15 cellular contexts compared by ENCODE assay signal in genomic region chr1:8866173-8866791, GRCh38. TPM values are rescaled to one million over a fixed set of nuclear protein-coding genes. Genes with fewer than 3 reads are reported as not detected.
DNase-seq lines count a peak whose midpoint lies in the region; ATAC-seq, FAIRE-seq and TF ChIP-seq lines count a peak whose summit lies in the region.
"Had no signal": no experiment of that assay in that cellular context is flagged by ENCODE, and none has a peak within 500 bp of the region (broad histone marks: within the 10 kb centered on the region; RNA-seq: fewer than 3 reads in every experiment).

No MANE protein-coding gene starts in this region.

- intact Hi-C loops in HepG2 (cut with micrococcal nuclease; ENCODE audit: unreplicated experiment) (no loop called here), right lobe of liver (cut with DNase I) (no loop called here)

- no TSS peak for BruUV-seq in HepG2 (replicated peaks; lab: Mats Ljungman, UMichigan)

- TF ChIP-seq EP300 in HepG2 (IDR thresholded peaks at IDR 0.05; ENCODE audit: low read depth in 2 of 2, low read length in 2 of 2) (no peak), HepG2 (CRISPR knock-in tag; IDR thresholded peaks at IDR 0.05; ENCODE audit: borderline replicate concordance) (no peak)

- no peak for TF ChIP-seq RAD21 in HepG2 (CRISPR knock-in tag; IDR thresholded peaks at IDR 0.05)

- peak overlapping the region; percentile 10 for H3K27ac Mint-ChIP-seq in astrocyte (ENCODE audit: unreplicated experiment)
- peak overlapping the region; percentile 56 for H3K27ac Mint-ChIP-seq in stimulated activated naive B cell treated with anti-CD40 and anti-IgM and Interleukin-4, amounts not matched to agents 10 μg/mL and 1 μg/mL and 100 μg/mL, for 72 hours
- H3K27ac Mint-ChIP-seq: B cell had no signal

- peaks cover 95% of the 10 kb centered on the region for H3K4me1 ChIP-seq in HepG2 (ENCODE audit: insufficient read depth, low read length)
- peaks cover 0 to 35% (median 12%) of the 10 kb centered on the region in 4 donors for H3K4me1 ChIP-seq in right lobe of liver
- peaks cover 24% of the 10 kb centered on the region for H3K4me1 ChIP-seq in astrocyte (ENCODE audit: insufficient read depth, low read length)

- CTCF ChIA-PET in HepG2 (lab: Yijun Ruan, JAX; ENCODE audit: low intra/inter-chr PET ratio, low total read pairs) = no interaction called here

- FAIRE-seq in HepG2 (lab: Jason Lieb, UNC) (no peak), astrocyte (lab: Jason Lieb, UNC) (no peak)

- H3K36me3 Mint-ChIP-seq in astrocyte (ENCODE audit: low read depth, unreplicated experiment) = peaks cover 39% of the 10 kb centered on the region
- H3K36me3 Mint-ChIP-seq in stimulated activated naive B cell treated with anti-CD40 and anti-IgM and Interleukin-4, amounts not matched to agents 10 μg/mL and 1 μg/mL and 100 μg/mL, for 72 hours = peaks cover 56 to 72% of the 10 kb centered on the region in 2 donors

- POLR2A ChIA-PET in HepG2 (lab: Yijun Ruan, JAX) = interaction anchor here (1.3 to 13.6 kb wide), 3 partner anchors 8 to 18 kb away, joined by 4 to 116 read pairs (median 43); partner anchors contain the start of gene ENO1

- H3K4me3 ChIP-seq in HepG2 (replicated peaks in 1 of 3; ENCODE audit: insufficient read depth in 1 of 3, low read depth in 2 of 3, low read length in 3 of 3) = no peak overlapping the region
- H3K4me3 ChIP-seq in right lobe of liver = no peak overlapping the region
- H3K4me3 ChIP-seq in astrocyte (ENCODE audit: insufficient read depth, low read depth, low read length) = no peak overlapping the region

- H3K4me3 Mint-ChIP-seq in astrocyte (ENCODE audit: unreplicated experiment) = no peak overlapping the region
- H3K4me3 Mint-ChIP-seq in stimulated activated naive B cell treated with anti-CD40 and anti-IgM and Interleukin-4, amounts not matched to agents 10 μg/mL and 1 μg/mL and 100 μg/mL, for 72 hours = no peak overlapping the region
- H3K4me3 Mint-ChIP-seq: B cell, IgD-negative memory B cell had no signal

- peaks cover 48% of the 10 kb centered on the region for H3K4me1 Mint-ChIP-seq in astrocyte (ENCODE audit: low read depth, unreplicated experiment)
- H3K4me1 Mint-ChIP-seq in stimulated activated naive B cell treated with anti-CD40 and anti-IgM and Interleukin-4, amounts not matched to agents 10 μg/mL and 1 μg/mL and 100 μg/mL, for 72 hours = peaks cover 21 to 50% of the 10 kb centered on the region in 2 donors

- no peaks in the 10 kb centered on the region for H3K9me3 ChIP-seq in HepG2 (ENCODE audit: low read length)
- H3K9me3 ChIP-seq in right lobe of liver = no peaks in the 10 kb centered on the region
- no peaks in the 10 kb centered on the region for H3K9me3 ChIP-seq in astrocyte (ENCODE audit: insufficient read depth, low read depth, low read length)

- no peak overlapping the region for H2AFZ ChIP-seq in HepG2 (ENCODE audit: low read length)
- no peak overlapping the region for H2AFZ ChIP-seq in astrocyte (ENCODE audit: low read depth, low read length)

- H4K20me1 ChIP-seq in HepG2 (ENCODE audit: insufficient read depth, low read length) = peaks cover 96% of the 10 kb centered on the region
- H4K20me1 ChIP-seq in astrocyte (ENCODE audit: insufficient read depth, low read length) = peaks cover 95% of the 10 kb centered on the region

- H3K9ac ChIP-seq in HepG2 (ENCODE audit: insufficient read depth, low read depth, low read length) (no peak overlapping the region), astrocyte (ENCODE audit: low read length) (no peak overlapping the region)

- H3K27ac ChIP-seq in HepG2 (ENCODE audit: extremely low read length, insufficient read depth, low read length) = no peak overlapping the region
- no peak overlapping the region for H3K27ac ChIP-seq in right lobe of liver
- no peak overlapping the region for H3K27ac ChIP-seq in astrocyte (ENCODE audit: low read depth, low read length)

- ATAC-seq in HepG2 (no peak), right lobe of liver (no peak), GM18519 (IDR thresholded peaks at IDR 0.05; ENCODE audit: low FRiP score, unreplicated experiment) (no peak)
- no peak for ATAC-seq in stimulated activated naive B cell treated with anti-CD40 and anti-IgM and Interleukin-4, amounts not matched to agents 10 μg/mL and 1 μg/mL and 100 μg/mL, for 72 hours (replicated peaks)

- TF ChIP-seq CTCF in HepG2 (CRISPR knock-in tag; IDR thresholded peaks at IDR 0.05) (no peak), right lobe of liver (IDR thresholded peaks at IDR 0.05) (no peak), astrocyte (IDR thresholded peaks at IDR 0.05; ENCODE audit: insufficient read depth, low read depth, low read length) (no peak)

- in situ Hi-C loops in HepG2 (cut with HindIII; ENCODE audit: extremely low pct_ligation_motif_present, low pct_unique_long_range_greater_than_20kb) = no loop called here

- 97% methylated on average over 7 of the region's 10 CpGs for WGBS in HepG2 (ENCODE audit: low lambda C conversion rate)
- 89% methylated on average over 3 of the region's 10 CpGs for WGBS in right lobe of liver (ENCODE audit: insufficient coverage, low coverage, low lambda C conversion rate, missing lambda C conversion rate)

- DNase-seq in HepG2 (ENCODE audit: low spot score) = no peak
- DNase-seq in right lobe of liver = no peak
- peak; percentile 59 for DNase-seq in M059J (ENCODE audit: low read depth)
- no peak for DNase-seq in astrocyte (ENCODE audit: low read depth)
- DNase-seq in stimulated activated naive B cell treated with anti-CD40 and anti-IgM and Interleukin-4, amounts not matched to agents 10 μg/mL and 1 μg/mL and 100 μg/mL, for 72 hours = no peak
- DNase-seq in COLO829 (ENCODE audit: low spot score) = no peak
- no peak for DNase-seq in mucosa of gallbladder (ENCODE audit: low spot score)
- DNase-seq: glutamatergic neuron, islet precursor cell, NCI-H1105, NCI-H2171, T-helper 9 cell had no signal

- H3K4me2 ChIP-seq in HepG2 (ENCODE audit: low read depth, low read length) = no peak overlapping the region
- no peak overlapping the region for H3K4me2 ChIP-seq in astrocyte (ENCODE audit: low read length)

- no peaks in the 10 kb centered on the region for H3K27me3 Mint-ChIP-seq in astrocyte (ENCODE audit: low read depth, unreplicated experiment)
- no peaks in the 10 kb centered on the region for H3K27me3 Mint-ChIP-seq in stimulated activated naive B cell treated with anti-CD40 and anti-IgM and Interleukin-4, amounts not matched to agents 10 μg/mL and 1 μg/mL and 100 μg/mL, for 72 hours
- H3K27me3 Mint-ChIP-seq: B cell, IgD-negative memory B cell had no signal

- peaks cover 60 to 90% of the 10 kb centered on the region in 2 experiments for H3K36me3 ChIP-seq in HepG2 (replicated peaks in 1 of 2; ENCODE audit: control insufficient read depth in 1 of 2, insufficient read depth in 2 of 2, low read length in 2 of 2)
- peaks cover 49 to 98% (median 81%) of the 10 kb centered on the region in 4 donors for H3K36me3 ChIP-seq in right lobe of liver
- peaks cover 91% of the 10 kb centered on the region for H3K36me3 ChIP-seq in astrocyte (ENCODE audit: insufficient read depth, low read length)

- peak in 1 of 2 experiments; percentile 65; a peak in 3 of 4 replicates for TF ChIP-seq POLR2A in HepG2 (IDR thresholded peaks at IDR 0.05; ENCODE audit: insufficient read depth in 1 of 2, low read depth in 2 of 2, low read length in 2 of 2)
- no peak for TF ChIP-seq POLR2A in right lobe of liver (IDR thresholded peaks at IDR 0.05)

- no peaks in the 10 kb centered on the region for H3K9me3 Mint-ChIP-seq in astrocyte (ENCODE audit: unreplicated experiment)
- no peaks in the 10 kb centered on the region for H3K9me3 Mint-ChIP-seq in stimulated activated naive B cell treated with anti-CD40 and anti-IgM and Interleukin-4, amounts not matched to agents 10 μg/mL and 1 μg/mL and 100 μg/mL, for 72 hours
- H3K9me3 Mint-ChIP-seq: IgD-negative memory B cell had no signal

- H3K27me3 ChIP-seq in HepG2 (ENCODE audit: control insufficient read depth in 1 of 2, insufficient read depth in 2 of 2, low read length in 2 of 2) = no peaks in the 10 kb centered on the region
- no peaks in the 10 kb centered on the region for H3K27me3 ChIP-seq in right lobe of liver
- no peaks in the 10 kb centered on the region for H3K27me3 ChIP-seq in astrocyte (ENCODE audit: insufficient read depth, low read length)

- H3K79me2 ChIP-seq in HepG2 (ENCODE audit: insufficient read depth, low read length) (peaks cover 41% of the 10 kb centered on the region), astrocyte (ENCODE audit: insufficient read depth, low read length) (peaks cover 72% of the 10 kb centered on the region)

RNA-seq across cellular contexts. Expression of gene ENO1, which starts 12.2 kb away (rescaled TPM):
- total RNA-seq in HepG2 (2016; rRNA removed; fragmentation: Illumina TruSeq; extraction: Trizol) (1,559 and 2,216 TPM in 2 replicates), right lobe of liver (100 to 1,000 TPM; 314 to 792 (median 539) TPM), astrocyte (1,663 and 1,692 TPM in 2 replicates), mucosa of gallbladder (631 TPM)
- total RNA-seq in HepG2 (2016; cell fraction: cytosol; rRNA removed; fragmentation: Illumina TruSeq; extraction: Trizol; ENCODE audit: low read depth) = 233 and 251 TPM in 2 replicates
- total RNA-seq in HepG2 (2016; cell fraction: insoluble cytoplasmic fraction; rRNA removed; fragmentation: Illumina TruSeq; extraction: Trizol) = 1,559 and 2,270 TPM in 2 replicates
- 352 and 366 TPM in 2 replicates for total RNA-seq in HepG2 (2016; cell fraction: membrane; rRNA removed; fragmentation: Illumina TruSeq; extraction: Trizol)
- total RNA-seq in HepG2 (2016; cell fraction: nucleus; rRNA removed; fragmentation: Illumina TruSeq; extraction: Trizol) = 647 and 688 TPM in 2 replicates
- 2,835 and 3,103 TPM in 2 replicates for polyA plus RNA-seq in HepG2 (2011; rRNA removed)
- polyA plus RNA-seq in HepG2 (2011; cell fraction: cytosol; rRNA removed) = 2,814 and 3,536 TPM in 2 replicates
- polyA plus RNA-seq in HepG2 (2011; cell fraction: nucleus; rRNA removed) = 1,312 and 1,364 TPM in 2 replicates
- 2,599 and 3,087 TPM in 2 replicates for polyA plus RNA-seq in HepG2 (2012)
- 244 and 257 TPM in 2 replicates for polyA plus RNA-seq in HepG2 (2016; cell fraction: cytosol; fragmentation: Illumina TruSeq; extraction: Trizol; ENCODE audit: low read depth)
- polyA plus RNA-seq in HepG2 (2016; cell fraction: insoluble cytoplasmic fraction; fragmentation: Illumina TruSeq; extraction: Trizol; ENCODE audit: low read depth) = 2,184 and 2,214 TPM in 2 replicates
- 258 and 284 TPM in 2 replicates for polyA plus RNA-seq in HepG2 (2016; cell fraction: membrane; fragmentation: Illumina TruSeq; extraction: Trizol; ENCODE audit: low read depth)
- 796 and 841 TPM in 2 replicates for polyA plus RNA-seq in HepG2 (2016; cell fraction: nucleus; fragmentation: Illumina TruSeq; extraction: Trizol; ENCODE audit: insufficient read depth, low read depth)
- polyA minus RNA-seq in HepG2 (2011; rRNA and poly(A)+ RNA removed; ENCODE audit: low replicate concordance) = 4,265 and 4,548 TPM in 2 replicates
- polyA minus RNA-seq in HepG2 (2011; cell fraction: cytosol; rRNA and poly(A)+ RNA removed) = 2,231 and 2,479 TPM in 2 replicates
- 525 and 715 TPM in 2 replicates for polyA minus RNA-seq in HepG2 (2011; cell fraction: nucleus; rRNA and poly(A)+ RNA removed)
- 3,081 and 3,852 TPM in 2 replicates for total RNA-seq in M059J (2014; rRNA removed; shearing (Covaris generic))

RNA-seq across cellular contexts. Expression of gene RERE, which starts 48.8 kb away (rescaled TPM):
- total RNA-seq in HepG2 (2016; rRNA removed; fragmentation: Illumina TruSeq; extraction: Trizol) = 18.6 and 21.9 TPM in 2 replicates
- 254 and 312 TPM in 2 replicates for total RNA-seq in HepG2 (2016; cell fraction: cytosol; rRNA removed; fragmentation: Illumina TruSeq; extraction: Trizol; ENCODE audit: low read depth)
- 13.9 and 17.5 TPM in 2 replicates for total RNA-seq in HepG2 (2016; cell fraction: insoluble cytoplasmic fraction; rRNA removed; fragmentation: Illumina TruSeq; extraction: Trizol)
- total RNA-seq in HepG2 (2016; cell fraction: membrane; rRNA removed; fragmentation: Illumina TruSeq; extraction: Trizol) = 58.9 and 60.2 TPM in 2 replicates
- 39.1 and 43.0 TPM in 2 replicates for total RNA-seq in HepG2 (2016; cell fraction: nucleus; rRNA removed; fragmentation: Illumina TruSeq; extraction: Trizol)
- 15.9 and 18.3 TPM in 2 replicates for polyA plus RNA-seq in HepG2 (2011; rRNA removed)
- polyA plus RNA-seq in HepG2 (2011; cell fraction: cytosol; rRNA removed) = 7.2 and 7.4 TPM in 2 replicates
- 66.9 and 79.6 TPM in 2 replicates for polyA plus RNA-seq in HepG2 (2011; cell fraction: nucleus; rRNA removed)
- polyA plus RNA-seq in HepG2 (2012) = 42.4 and 45.9 TPM in 2 replicates
- polyA plus RNA-seq in HepG2 (2016; cell fraction: cytosol; fragmentation: Illumina TruSeq; extraction: Trizol; ENCODE audit: low read depth) = 1.7 and 2.2 TPM in 2 replicates
- polyA plus RNA-seq in HepG2 (2016; cell fraction: insoluble cytoplasmic fraction; fragmentation: Illumina TruSeq; extraction: Trizol; ENCODE audit: low read depth) = 11.9 and 19.5 TPM in 2 replicates
- 5.0 and 7.3 TPM in 2 replicates for polyA plus RNA-seq in HepG2 (2016; cell fraction: membrane; fragmentation: Illumina TruSeq; extraction: Trizol; ENCODE audit: low read depth)
- 58.3 and 59.3 TPM in 2 replicates for polyA plus RNA-seq in HepG2 (2016; cell fraction: nucleus; fragmentation: Illumina TruSeq; extraction: Trizol; ENCODE audit: insufficient read depth, low read depth)
- 39.2 and 98.5 TPM in 2 replicates for polyA minus RNA-seq in HepG2 (2011; rRNA and poly(A)+ RNA removed; ENCODE audit: low replicate concordance)
- 79.8 and 99.4 TPM in 2 replicates for polyA minus RNA-seq in HepG2 (2011; cell fraction: cytosol; rRNA and poly(A)+ RNA removed)
- polyA minus RNA-seq in HepG2 (2011; cell fraction: nucleus; rRNA and poly(A)+ RNA removed) = 178 and 188 TPM in 2 replicates
- total RNA-seq in right lobe of liver = 10 to 100 TPM; 17.5 to 38.4 (median 25.0) TPM
- total RNA-seq in M059J (2014; rRNA removed; shearing (Covaris generic)) = 4.7 and 13.1 TPM in 2 replicates
- total RNA-seq in astrocyte = 118 and 124 TPM in 2 replicates
- total RNA-seq in mucosa of gallbladder = 134 TPM
